In the genomic region with DNA sequence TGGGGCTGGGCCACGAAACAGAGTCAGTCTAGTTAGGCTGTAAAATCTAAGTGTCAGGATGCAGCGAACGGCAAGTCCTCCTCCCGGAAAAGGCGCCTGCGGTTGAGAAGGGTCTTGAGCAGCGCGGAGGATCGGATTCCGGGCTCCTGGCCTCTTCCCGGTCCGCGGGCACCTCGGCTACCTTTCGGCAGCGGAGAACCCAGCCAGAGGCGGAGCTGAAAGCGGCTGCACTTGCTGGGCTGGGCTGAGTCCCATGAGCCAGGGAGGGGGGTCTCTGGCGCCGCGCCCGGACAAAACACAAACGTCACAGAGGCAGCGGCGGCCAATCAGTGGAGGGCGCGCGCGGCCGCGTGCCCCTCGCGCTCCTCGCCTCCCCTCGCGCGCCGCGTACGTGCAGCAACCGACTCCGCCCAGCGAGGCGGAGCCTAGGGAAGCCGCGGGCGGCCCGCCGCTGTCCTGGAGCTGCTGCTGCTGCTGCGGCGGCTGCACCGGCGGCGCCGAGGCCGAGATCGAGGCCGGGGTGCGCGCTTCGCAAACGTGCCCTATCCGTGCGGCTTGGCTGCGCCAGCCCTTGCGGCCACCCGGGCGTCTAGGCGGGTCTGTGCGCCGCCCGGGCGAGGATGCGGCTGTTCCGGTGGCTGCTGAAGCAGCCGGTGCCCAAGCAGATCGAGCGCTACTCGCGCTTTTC, we compare ENCODE assay signal across 8 cellular contexts. TPM values are rescaled to one million over a fixed set of nuclear protein-coding genes. Genes with fewer than 3 reads are reported as not detected.
DNase-seq lines count a peak whose midpoint lies in the region; ATAC-seq and TF ChIP-seq lines count a peak whose summit lies in the region.

A gene (plus strand): TSS at position 451 of the 688 bp plus-strand sequence. CDS start 170 bp downstream, at position 621.

- no peaks in the 10 kb centered on the region for H3K27me3 Mint-ChIP-seq in T-helper 17 cell

- H3K4me3 Mint-ChIP-seq in T-helper 17 cell = peak within 1 kb of the TSS; percentile 87

- H3K27me3 ChIP-seq in right cardiac atrium (ENCODE audit: control insufficient read depth, insufficient read depth) (no peaks in the 10 kb centered on the region), uterus (no peaks in the 10 kb centered on the region)

- H3K9me3 ChIP-seq in T-helper 17 cell (ENCODE audit: control insufficient read depth, low read length, poor library complexity, severe bottlenecking) (no peaks in the 10 kb centered on the region), right cardiac atrium (ENCODE audit: control insufficient read depth, low read length) (no peaks in the 10 kb centered on the region), uterus (no peaks in the 10 kb centered on the region)

- H3K36me3 ChIP-seq in uterus = no peaks in the 10 kb centered on the region

- ATAC-seq in GM18499 (IDR thresholded peaks at IDR 0.05; ENCODE audit: insufficient read depth, unreplicated experiment) (peak; percentile 49), HG02938 (IDR thresholded peaks at IDR 0.05; ENCODE audit: unreplicated experiment) (peak; percentile 95), T-helper 17 cell (peak; percentile 96), right cardiac atrium (peak; percentile 99 to 100)

- H3K27ac ChIP-seq in angular gyrus (ENCODE audit: low read depth, low read length) (peak within 1 kb of the TSS; percentile 50), right cardiac atrium (ENCODE audit: low read length) (peak within 1 kb of the TSS; percentile 85), uterus (peak within 1 kb of the TSS; percentile 65 to 73)

- H3K4me1 Mint-ChIP-seq in T-helper 17 cell = peaks cover 17% of the 10 kb centered on the region

- TF ChIP-seq POLR2A in uterus (IDR thresholded peaks at IDR 0.05) = peak; percentile 68 to 86

- H3K27ac Mint-ChIP-seq in T-helper 17 cell = peak within 1 kb of the TSS; percentile 94

- H3K4me3 ChIP-seq in right cardiac atrium (ENCODE audit: low read length) (peak within 1 kb of the TSS; percentile 70), uterus (peak within 1 kb of the TSS; percentile 45 to 81)

- DNase-seq in NCI-H1694 treated with DMSO at 0.1 percent for 48 hours (lab: John Stamatoyannopoulos, UW) = peak; percentile 87
- DNase-seq in T-helper 17 cell = peak; percentile 81 to 86 (median 82)
- DNase-seq in right cardiac atrium = peak; percentile 91 to 97 (median 96)
- peak; percentile 86 for DNase-seq in putamen (ENCODE audit: low spot score)
- peak; percentile 87 to 89 for DNase-seq in uterus

- no peaks in the 10 kb centered on the region for H3K36me3 Mint-ChIP-seq in T-helper 17 cell (ENCODE audit: low read depth)

- no peak for TF ChIP-seq CTCF in uterus (IDR thresholded peaks at IDR 0.05)

- under 1% methylated on average over 42 of the region's 80 CpGs for WGBS in right cardiac atrium

- H3K4me1 ChIP-seq in right cardiac atrium (ENCODE audit: control insufficient read depth, insufficient read depth, low read length) (no peaks in the 10 kb centered on the region), uterus (no peaks in the 10 kb centered on the region)

- intact Hi-C loops in right cardiac atrium (cut with DNase I) (no loop called here), uterus (cut with DNase I; ENCODE audit: low total_unique reads) (no loop called here)

RNA-seq across cellular contexts. Expression of the gene that starts here (rescaled TPM):
- 10 to 100 TPM; 20.3 to 21.2 TPM for total RNA-seq in T-helper 17 cell
- total RNA-seq in right cardiac atrium = 10 to 100 TPM; 21.1 to 27.5 (median 25.1) TPM
- 8.3 TPM for polyA plus RNA-seq in right cardiac atrium
- total RNA-seq in uterus = 10 to 100 TPM in 3 of 4 donors, 1 to 10 TPM in 1; 9.5 to 23.4 (median 17.7) TPM

Comparison
In these comparisons a context has a peak if more than half of its experiments do, and no peak if none do; other contexts are left out.
1. Peak in every context shown above with its lines: DNase-seq, ATAC-seq, H3K4me3 ChIP-seq and H3K27ac ChIP-seq.
2. ATAC-seq: peak in every context shown above with its lines; median percentile 100 in right cardiac atrium; 96 in T-helper 17 cell; 95 in HG02938; 49 in GM18499.